ENCODE assay signal across 37 cellular contexts in the genomic region with DNA sequence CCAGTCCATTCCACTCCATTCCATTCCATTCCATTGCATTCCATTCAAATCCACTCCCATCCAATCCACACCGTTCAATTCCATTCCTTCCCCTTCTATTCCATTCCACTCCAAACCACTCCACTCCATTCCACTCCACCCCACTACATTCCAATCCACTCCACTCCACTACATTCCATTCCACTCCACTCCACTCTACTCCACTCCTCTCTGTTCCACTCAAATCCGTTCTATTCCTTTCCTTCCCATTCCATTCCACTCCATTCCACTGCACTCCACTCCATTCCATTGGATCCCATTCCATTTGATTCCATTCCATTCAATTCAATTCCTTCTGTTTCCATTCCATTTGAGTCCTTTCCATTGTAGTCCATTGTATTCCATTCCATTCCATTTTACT.
"Had no signal": no experiment of that assay in that cellular context is flagged by ENCODE, and none has a peak within 500 bp of the region (broad histone marks: within the 10 kb centered on the region; RNA-seq: fewer than 3 reads in every experiment).

No MANE protein-coding gene starts in this region.

- H3K4me2 ChIP-seq: hepatocyte had no signal

- H3K4me3 Mint-ChIP-seq: activated naive CD8-positive, alpha-beta T cell; brain; naive thymus-derived CD4-positive, alpha-beta T cell; stimulated activated memory B cell treated with anti-CD40 and anti-IgM and Interleukin-4, amounts not matched to agents 10 μg/mL and 1 μg/mL and 100 μg/mL, for 72 hours; T-helper 1 cell treated with Interleukin-12 subunit alpha and Interleukin-12 subunit beta and Interleukin-4 antibody, amounts not matched to agents 30 μg/mL and 1 μg/mL, for 36 hours had no signal

- ATAC-seq: activated CD4-positive, CD25-positive, alpha-beta regulatory T cell treated with anti-CD3 and anti-CD28 coated beads, Interleukin-2, amount 50 U/mL, for 24 hours; gastrocnemius medialis; left cardiac atrium; left ventricle myocardium superior; naive thymus-derived CD4-positive, alpha-beta T cell; stimulated activated memory B cell treated with anti-CD40 and anti-IgM and Interleukin-4, amounts not matched to agents 10 μg/mL and 1 μg/mL and 100 μg/mL, for 72 hours had no signal

- H3K27me3 ChIP-seq: adrenal gland, ascending aorta, cardiac muscle cell, colonic mucosa, gastrocnemius medialis, hepatocyte, ovary, right lobe of liver, testis, transverse colon, uterus had no signal

- H3K4me1 ChIP-seq: adrenal gland, ascending aorta, colonic mucosa, gastrocnemius medialis, right lobe of liver, testis, transverse colon, uterus had no signal

- H3K36me3 ChIP-seq: adrenal gland, ascending aorta, cardiac muscle cell, colonic mucosa, gastrocnemius medialis, ovary, right lobe of liver, transverse colon, uterus, WERI-Rb-1 had no signal

- DNase-seq: activated CD4-positive, alpha-beta T cell treated with anti-CD3 and anti-CD28 coated beads for 48 hours; activated CD4-positive, alpha-beta T cell treated with anti-CD3 and anti-CD28 coated beads, Interleukin-2, amount 50 U/mL, for 48 hours; activated CD8-positive, alpha-beta memory T cell treated with anti-CD3 and anti-CD28 coated beads for 24 hours; activated effector memory CD4-positive, alpha-beta T cell treated with Interleukin-2 at 50 U/mL for 16 hours; activated naive CD4-positive, alpha-beta T cell treated with Interleukin-2 at 50 U/mL for 16 hours; adrenal gland; cerebellar nuclear complex; colonic mucosa; effector CD8-positive, alpha-beta T cell; erythroblast; gastrocnemius medialis; left cardiac atrium; left ventricle myocardium superior; mammary epithelial cell; midbrain; naive thymus-derived CD4-positive, alpha-beta T cell; ovary; right lobe of liver; small intestine; stimulated activated CD4-positive, alpha-beta T cell treated with anti-CD3 and anti-CD28 coated beads, Interleukin-1b, Interleukin-23, amount 100 ng/mL, for 48 hours; stimulated activated CD4-positive, alpha-beta T cell treated with anti-CD3 and anti-CD28 coated beads, Interleukin-4, amount 100 ng/mL, for 4 hours; stimulated activated CD8-positive, alpha-beta memory T cell treated with anti-CD3 and anti-CD28 coated beads, Interleukin-4, amount 100 ng/mL, for 48 hours; T1000; testis; transverse colon; uterus; WERI-Rb-1 had no signal

- H3K27me3 Mint-ChIP-seq: activated naive CD8-positive, alpha-beta T cell; brain; naive thymus-derived CD4-positive, alpha-beta T cell; progenitor cell of endocrine pancreas; stimulated activated memory B cell treated with anti-CD40 and anti-IgM and Interleukin-4, amounts not matched to agents 10 μg/mL and 1 μg/mL and 100 μg/mL, for 72 hours had no signal

- H3K79me2 ChIP-seq: hepatocyte had no signal

- H3K27ac Mint-ChIP-seq: activated naive CD8-positive, alpha-beta T cell; brain; naive thymus-derived CD4-positive, alpha-beta T cell; progenitor cell of endocrine pancreas; stimulated activated memory B cell treated with anti-CD40 and anti-IgM and Interleukin-4, amounts not matched to agents 10 μg/mL and 1 μg/mL and 100 μg/mL, for 72 hours; T-helper 1 cell treated with Interleukin-12 subunit alpha and Interleukin-12 subunit beta and Interleukin-4 antibody, amounts not matched to agents 30 μg/mL and 1 μg/mL, for 36 hours had no signal

- H3K9me3 Mint-ChIP-seq: T-helper 1 cell treated with Interleukin-12 subunit alpha and Interleukin-12 subunit beta and Interleukin-4 antibody, amounts not matched to agents 30 μg/mL and 1 μg/mL, for 36 hours had no signal

- FAIRE-seq: keratinocyte, small intestine had no signal

- H3K4me1 Mint-ChIP-seq: brain; stimulated activated memory B cell treated with anti-CD40 and anti-IgM and Interleukin-4, amounts not matched to agents 10 μg/mL and 1 μg/mL and 100 μg/mL, for 72 hours had no signal

- H3K4me3 ChIP-seq: adrenal gland, ascending aorta, cardiac muscle cell, colonic mucosa, gastrocnemius medialis, hepatocyte, ovary, right lobe of liver, testis, transverse colon, uterus had no signal

- H2AFZ ChIP-seq: hepatocyte had no signal

- H3K27ac ChIP-seq: adrenal gland, ascending aorta, cardiac muscle cell, colonic mucosa, gastrocnemius medialis, hepatocyte, ovary, right lobe of liver, testis, transverse colon, uterus, WERI-Rb-1 had no signal
